8 cellular contexts compared by ENCODE assay signal in genomic region chr19:41263850-41264580, GRCh38. TPM values are rescaled to one million over a fixed set of nuclear protein-coding genes. Genes with fewer than 3 reads are reported as not detected.
DNase-seq lines count a peak whose midpoint lies in the region; ATAC-seq and TF ChIP-seq lines count a peak whose summit lies in the region.

HNRNPUL1 (plus strand) TSS chr19:41264372; CDS start chr19:41264504, 132 bp downstream.

- H3K4me2 ChIP-seq in BLaER1 treated with 17β-estradiol and CSF1 and Interleukin-3, amounts not matched to agents 10 nM and 100 nM, result peak within 1 kb of the TSS; percentile 93 to 99 (median 96)

- H3K4me3 ChIP-seq in BLaER1 treated with 17β-estradiol and CSF1 and Interleukin-3, amounts not matched to agents 10 nM and 100 nM, result peak within 1 kb of the TSS; percentile 88 to 99 (median 98)
- peak within 1 kb of the TSS; percentile 99 for H3K4me3 ChIP-seq in colonic mucosa

- intact Hi-C loops in activated CD4-positive, alpha-beta T cell treated with anti-CD3 and anti-CD28 coated beads, Interleukin-2, amount 10 ng/mL, durations not matched to agents 24 days and 14 days (cut with micrococcal nuclease), result loop anchor here (1.0 to 10.0 kb wide), 11 partner anchors 64 to 839 kb away; partner anchors contain the start of genes ACTMAP, B9D2, BCKDHA and COQ8B
- intact Hi-C loops in colonic mucosa (cut with DNase I), result no loop called here

- peak within 1 kb of the TSS; percentile 97 to 100 (median 100) for H3K27ac ChIP-seq in BLaER1 treated with 17β-estradiol and CSF1 and Interleukin-3, amounts not matched to agents 10 nM and 100 nM
- H3K27ac ChIP-seq in colonic mucosa, result peak within 1 kb of the TSS; percentile 99

- H3K4me1 Mint-ChIP-seq in activated CD4-positive, alpha-beta T cell treated with anti-CD3 and anti-CD28 coated beads, Interleukin-2, amount 10 ng/mL, durations not matched to agents 24 days and 14 days, result peaks cover 47% of the 10 kb centered on the region

- H3K9ac ChIP-seq in BLaER1 treated with 17β-estradiol and CSF1 and Interleukin-3, amounts not matched to agents 10 nM and 100 nM, result peak within 1 kb of the TSS; percentile 96 to 100 (median 100)
- peak within 1 kb of the TSS; percentile 100 for H3K9ac ChIP-seq in colonic mucosa (ENCODE audit: low read depth in 2 of 2, low read length in 2 of 2)

- peaks cover 30 to 37% (median 33%) of the 10 kb centered on the region in 10 experiments for H3K4me1 ChIP-seq in BLaER1 treated with 17β-estradiol and CSF1 and Interleukin-3, amounts not matched to agents 10 nM and 100 nM
- H3K4me1 ChIP-seq in colonic mucosa, result peaks cover 7% of the 10 kb centered on the region

- ATAC-seq in GM19324 (IDR thresholded peaks at IDR 0.05; ENCODE audit: low FRiP score, unreplicated experiment) (peak; percentile 87), HG03469 (IDR thresholded peaks at IDR 0.05; ENCODE audit: unreplicated experiment) (peak; percentile 53)

- H3K27me3 ChIP-seq in BLaER1 treated with 17β-estradiol and CSF1 and Interleukin-3, amounts not matched to agents 10 nM and 100 nM, result no peaks in the 10 kb centered on the region
- no peaks in the 10 kb centered on the region for H3K27me3 ChIP-seq in colonic mucosa

- no peaks in the 10 kb centered on the region for H3K9me3 Mint-ChIP-seq in activated CD4-positive, alpha-beta T cell treated with anti-CD3 and anti-CD28 coated beads, Interleukin-2, amount 10 ng/mL, durations not matched to agents 24 days and 14 days

- H3K27me3 Mint-ChIP-seq in activated CD4-positive, alpha-beta T cell treated with anti-CD3 and anti-CD28 coated beads, Interleukin-2, amount 10 ng/mL, durations not matched to agents 24 days and 14 days, result peaks cover 8% of the 10 kb centered on the region

- no peak for TF ChIP-seq CTCF in colonic mucosa (IDR thresholded peaks at IDR 0.05)

- peaks cover 14 to 32% (median 28%) of the 10 kb centered on the region in 11 experiments for H3K36me3 ChIP-seq in BLaER1 treated with 17β-estradiol and CSF1 and Interleukin-3, amounts not matched to agents 10 nM and 100 nM
- peaks cover 11% of the 10 kb centered on the region for H3K36me3 ChIP-seq in colonic mucosa

- no peaks in the 10 kb centered on the region for H3K9me3 ChIP-seq in BLaER1 treated with 17β-estradiol and CSF1 and Interleukin-3, amounts not matched to agents 10 nM and 100 nM (replicated peaks in 1 of 11)
- H3K9me3 ChIP-seq in colonic mucosa, result no peaks in the 10 kb centered on the region

- H3K36me3 Mint-ChIP-seq in activated CD4-positive, alpha-beta T cell treated with anti-CD3 and anti-CD28 coated beads, Interleukin-2, amount 10 ng/mL, durations not matched to agents 24 days and 14 days (ENCODE audit: low read depth), result peaks cover 40% of the 10 kb centered on the region

- H4K20me1 ChIP-seq in BLaER1 treated with 17β-estradiol and CSF1 and Interleukin-3, amounts not matched to agents 10 nM and 100 nM, result peaks cover 21 to 38% (median 31%) of the 10 kb centered on the region in 11 experiments; a peak in 20 of 22 replicates

- DNase-seq in NCI-H526 treated with DMSO at 0.1 percent for 48 hours (lab: John Stamatoyannopoulos, UW) (peak; percentile 100), colonic mucosa (peak; percentile 98), kidney tubule cell (ENCODE audit: low spot score) (peak; percentile 100)
- DNase-seq in activated CD4-positive, alpha-beta T cell treated with anti-CD3 and anti-CD28 coated beads, Interleukin-2, amount 10 ng/mL, durations not matched to agents 24 days and 14 days, result peak; percentile 100
- DNase-seq in stimulated activated CD4-positive, alpha-beta T cell treated with anti-CD3 and anti-CD28 coated beads, Interleukin-1b, Interleukin-23, amount 100 ng/mL, for 24 hours (ENCODE audit: low read depth in 4 of 4, low spot score in 1 of 4), result peak; percentile 95 to 99 (median 98)

- peak within 1 kb of the TSS; percentile 100 for H3K27ac Mint-ChIP-seq in activated CD4-positive, alpha-beta T cell treated with anti-CD3 and anti-CD28 coated beads, Interleukin-2, amount 10 ng/mL, durations not matched to agents 24 days and 14 days

- H3K4me3 Mint-ChIP-seq in activated CD4-positive, alpha-beta T cell treated with anti-CD3 and anti-CD28 coated beads, Interleukin-2, amount 10 ng/mL, durations not matched to agents 24 days and 14 days, result peak within 1 kb of the TSS; percentile 92

RNA-seq across cellular contexts. Expression of gene HNRNPUL1, which starts in this region (rescaled TPM):
- 256 and 258 TPM in 2 replicates for total RNA-seq in activated CD4-positive, alpha-beta T cell treated with anti-CD3 and anti-CD28 coated beads, Interleukin-2, amount 10 ng/mL, durations not matched to agents 24 days and 14 days
- 100 to 1,000 TPM; 179 to 233 TPM for total RNA-seq in colonic mucosa

Comparison
In these comparisons a context has a peak if more than half of its experiments do, and no peak if none do; other contexts are left out.
1. Peak in every context shown above with its lines: DNase-seq, ATAC-seq, H3K4me3 ChIP-seq and H3K27ac ChIP-seq.